ENCODE assay signal across 15 cellular contexts in the genomic region with DNA sequence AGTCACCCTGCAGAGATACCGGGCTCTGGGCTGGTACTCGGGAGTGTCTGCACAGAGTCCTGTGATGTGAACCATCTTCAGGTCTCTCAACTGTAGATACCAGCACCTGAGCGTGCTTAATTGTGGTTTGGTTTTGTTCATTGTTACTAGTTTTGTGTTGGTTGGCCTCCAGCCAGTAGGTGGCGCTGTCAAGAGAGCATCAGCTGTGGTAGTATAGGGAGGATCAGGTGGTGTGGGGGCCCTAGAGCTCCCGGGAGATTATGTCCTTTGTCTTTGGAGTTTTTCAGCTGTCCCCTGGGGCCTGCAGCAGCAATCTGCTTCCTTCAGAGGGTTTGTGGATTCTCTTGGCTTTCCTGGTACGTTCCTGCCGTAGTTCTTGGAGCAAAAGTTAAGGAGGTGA.
DNase-seq lines count a peak whose midpoint lies in the region; FAIRE-seq and TF ChIP-seq lines count a peak whose summit lies in the region.
"Had no signal": no experiment of that assay in that cellular context is flagged by ENCODE, and none has a peak within 500 bp of the region (broad histone marks: within the 10 kb centered on the region; RNA-seq: fewer than 3 reads in every experiment).

No MANE protein-coding gene starts in this region.

- no peaks in the 10 kb centered on the region for H3K36me3 ChIP-seq in small intestine (ENCODE audit: control insufficient read depth in 2 of 2, insufficient read depth in 2 of 2, low read length in 2 of 2)
- H3K36me3 ChIP-seq: SJCRH30 had no signal

- no peak for TF ChIP-seq CTCF in Calu3 (IDR thresholded peaks at IDR 0.05; ENCODE audit: unreplicated experiment)

- H3K4me3 ChIP-seq in small intestine (ENCODE audit: low read depth in 1 of 2, low read length in 2 of 2): no peak overlapping the region
- H3K4me3 ChIP-seq: SJCRH30, skin epidermis had no signal

- no peaks in the 10 kb centered on the region for H3K27me3 ChIP-seq in small intestine (ENCODE audit: control insufficient read depth in 2 of 2, insufficient read depth in 2 of 2, low read length in 2 of 2)
- H3K27me3 ChIP-seq: SJCRH30 had no signal

- no peak overlapping the region for H3K27ac Mint-ChIP-seq in Calu3 (ENCODE audit: unreplicated experiment)
- H3K27ac Mint-ChIP-seq: stimulated activated effector memory CD8-positive, alpha-beta T cell treated with anti-CD3 and anti-CD28 coated beads, Interleukin-12 subunit alpha, Interleukin-12 subunit beta, amount 100 ng/mL, for 72 hours had no signal

- peaks cover 18% of the 10 kb centered on the region for H3K4me1 Mint-ChIP-seq in Calu3 (ENCODE audit: low read depth, unreplicated experiment)

- no peaks in the 10 kb centered on the region for H3K27me3 Mint-ChIP-seq in Calu3 (ENCODE audit: unreplicated experiment)
- H3K27me3 Mint-ChIP-seq: IgD-negative memory B cell had no signal

- H3K4me1 ChIP-seq in small intestine (ENCODE audit: control insufficient read depth in 2 of 2, insufficient read depth in 1 of 2, low read depth in 1 of 2, low read length in 1 of 2): peaks cover 0 to 2% of the 10 kb centered on the region in 2 donors
- H3K4me1 ChIP-seq: SJCRH30 had no signal

- peaks cover 5% of the 10 kb centered on the region for H3K36me3 Mint-ChIP-seq in Calu3 (ENCODE audit: insufficient read depth, unreplicated experiment)
- H3K36me3 Mint-ChIP-seq: stimulated activated effector memory CD8-positive, alpha-beta T cell treated with anti-CD3 and anti-CD28 coated beads, Interleukin-12 subunit alpha, Interleukin-12 subunit beta, amount 100 ng/mL, for 72 hours had no signal

- intact Hi-C loops in Calu3 (cut with micrococcal nuclease; ENCODE audit: unreplicated experiment): no loop called here

- peaks cover 5% of the 10 kb centered on the region for H3K9me3 Mint-ChIP-seq in Calu3 (ENCODE audit: low read depth, unreplicated experiment)

- peak; percentile 18 to 24 for DNase-seq in stimulated activated CD4-positive, alpha-beta T cell treated with anti-CD3 and anti-CD28 coated beads, Interleukin-2, amount 100 ng/mL, for 24 hours
- no peak for DNase-seq in stimulated activated CD4-positive, alpha-beta T cell treated with anti-CD3 and anti-CD28 coated beads, Interleukin-4, amount 100 ng/mL, for 1 hour
- DNase-seq in NCI-H748 (lab: John Stamatoyannopoulos, UW; ENCODE audit: unreplicated experiment) (peak; percentile 80), erythroblast (lab: John Stamatoyannopoulos, UW) (peak; percentile 31 to 54), Calu3 (no peak), NCI-H2029 (lab: John Stamatoyannopoulos, UW) (no peak), small intestine (no peak), nucleus accumbens (lab: John Stamatoyannopoulos, UW) (no peak)
- DNase-seq: CD8-positive, alpha-beta memory T cell; effector CD8-positive, alpha-beta T cell; NCI-H345 had no signal

- TF ChIP-seq POLR2A in erythroblast (IDR thresholded peaks at IDR 0.05; ENCODE audit: low read length): no peak

- no peaks in the 10 kb centered on the region for H3K9me3 ChIP-seq in small intestine (ENCODE audit: control insufficient read depth, low read depth)

- CTCF ChIA-PET in Calu3 (lab: Charles Lee): no interaction called here

- no TSS peak for BruUV-seq in Calu3 (replicated peaks; lab: Mats Ljungman, UMichigan)

- H3K4me3 Mint-ChIP-seq in Calu3 (ENCODE audit: low read depth, unreplicated experiment): no peak overlapping the region
- H3K4me3 Mint-ChIP-seq: IgD-negative memory B cell; stimulated activated effector memory CD8-positive, alpha-beta T cell treated with anti-CD3 and anti-CD28 coated beads, Interleukin-12 subunit alpha, Interleukin-12 subunit beta, amount 100 ng/mL, for 72 hours had no signal

- H3K27ac ChIP-seq in small intestine (ENCODE audit: low read depth in 1 of 2, low read length in 1 of 2): no peak overlapping the region
- H3K27ac ChIP-seq: SJCRH30, skin epidermis had no signal

- FAIRE-seq in small intestine (lab: Jason Lieb, UNC): no peak

- 94 to 97% (median 95%) methylated on average over 7 of the region's 7 CpGs for WGBS in small intestine, 3 donors

Comparison
In these comparisons a context has a peak if more than half of its experiments do, and no peak if none do; other contexts are left out.
1. DNase-seq: peak in stimulated activated CD4-positive, alpha-beta T cell treated with anti-CD3 and anti-CD28 coated beads, Interleukin-2, amount 100 ng/mL, for 24 hours (2 of 2), NCI-H748 (single experiment) and erythroblast (2 of 2); none in stimulated activated CD4-positive, alpha-beta T cell treated with anti-CD3 and anti-CD28 coated beads, Interleukin-4, amount 100 ng/mL, for 1 hour (single experiment), Calu3 (single experiment), NCI-H2029 (single experiment), small intestine (single experiment) and nucleus accumbens (0 of 56).